ENCODE assay signal across 8 cellular contexts in the genomic region with DNA sequence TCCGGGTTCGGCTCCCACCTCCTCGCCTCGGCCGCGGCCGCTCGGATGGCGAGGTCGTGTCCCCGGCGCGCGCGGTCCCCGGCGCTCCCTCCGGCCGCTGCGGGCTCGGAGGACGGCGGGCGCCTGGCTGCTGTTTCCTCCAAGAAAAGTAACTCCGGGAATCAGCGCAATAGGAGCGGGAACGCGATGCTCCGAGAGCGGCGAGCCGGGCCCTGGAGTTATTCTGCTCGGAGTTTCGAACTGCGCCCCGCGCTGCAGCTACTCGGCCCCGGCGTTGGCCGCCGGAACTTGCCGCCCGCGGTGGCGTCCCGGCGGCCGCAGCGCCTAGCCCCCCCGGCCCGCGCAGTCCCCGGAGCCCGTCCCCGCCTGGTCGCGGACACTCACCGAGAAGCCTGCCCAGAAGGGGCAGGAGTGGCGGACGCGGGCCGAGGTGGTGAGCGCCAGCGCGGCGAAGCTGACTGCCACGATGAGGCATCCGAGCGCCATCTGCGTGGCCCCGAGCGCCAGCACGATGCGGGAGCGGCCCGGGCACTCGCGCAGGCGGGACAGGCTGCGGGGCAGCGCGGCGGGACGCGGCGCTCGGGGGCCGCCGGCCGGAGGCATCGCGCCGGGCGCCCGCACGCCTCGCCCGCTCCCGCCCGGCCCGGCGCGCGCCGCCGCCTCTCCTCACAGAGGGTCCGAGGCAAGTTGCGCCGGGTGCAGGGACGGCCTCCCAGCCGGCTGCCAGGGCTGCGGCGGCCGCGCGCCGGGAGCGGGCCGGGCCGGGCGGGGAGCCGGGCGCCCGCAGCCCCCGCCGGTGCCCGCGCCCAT.
DNase-seq lines count a peak whose midpoint lies in the region; ATAC-seq and TF ChIP-seq lines count a peak whose summit lies in the region.

No MANE protein-coding gene starts in this region.

- H3K9me3 Mint-ChIP-seq in activated T-cell treated with anti-CD3 and anti-CD28 coated beads, Interleukin-2, amount 50 U/mL, for 24 hours, result peaks cover 2% of the 10 kb centered on the region
- no peaks in the 10 kb centered on the region for H3K9me3 Mint-ChIP-seq in activated CD8-positive, alpha-beta T cell treated with anti-CD3 and anti-CD28 coated beads, Interleukin-2, amount 10 ng/mL, durations not matched to agents 7 days and 5 days (ENCODE audit: insufficient read depth)

- TF ChIP-seq CTCF in BE2C (IDR thresholded peaks at IDR 0.05; ENCODE audit: low read depth, low read length), result no peak

- in situ Hi-C loops in HAP-1 (cut with MboI; ENCODE audit: low sequenced_read_pairs), result loop anchor here (10.0 kb wide), 1 partner anchor 426 kb away; no protein-coding TSS in a partner anchor

- H3K27me3 Mint-ChIP-seq in activated T-cell treated with anti-CD3 and anti-CD28 coated beads, Interleukin-2, amount 50 U/mL, for 24 hours, result peaks cover 78% of the 10 kb centered on the region
- H3K27me3 Mint-ChIP-seq in activated CD8-positive, alpha-beta T cell treated with anti-CD3 and anti-CD28 coated beads, Interleukin-2, amount 10 ng/mL, durations not matched to agents 7 days and 5 days (ENCODE audit: low read depth), result peaks cover 47% of the 10 kb centered on the region

- H3K9me3 ChIP-seq in HAP-1 (no peaks in the 10 kb centered on the region), iPS-18a (ENCODE audit: control insufficient read depth, low read depth, low read length) (no peaks in the 10 kb centered on the region), skeletal muscle satellite cell (replicated peaks; ENCODE audit: low read length) (no peaks in the 10 kb centered on the region), BE2C (no peaks in the 10 kb centered on the region)

- H3K36me3 ChIP-seq in HAP-1 (replicated peaks) (no peaks in the 10 kb centered on the region), iPS-18a (ENCODE audit: control insufficient read depth, low read depth, low read length) (no peaks in the 10 kb centered on the region), skeletal muscle satellite cell (ENCODE audit: insufficient read depth, low read length) (no peaks in the 10 kb centered on the region), BE2C (no peaks in the 10 kb centered on the region)

- DNase-seq in HAP-1 (ENCODE audit: low spot score in 2 of 2) (peak in 1 of 2 experiments; percentile 18), amniotic epithelial cell (ENCODE audit: low read depth) (peak; percentile 4), BE2C (no peak), NCI-H82 treated with DMSO at 0.1 percent for 48 hours (lab: John Stamatoyannopoulos, UW; ENCODE audit: unreplicated experiment) (no peak)
- no peak for DNase-seq in activated T-cell treated with anti-CD3 and anti-CD28 coated beads, Interleukin-2, amount 50 U/mL, for 24 hours
- DNase-seq in activated CD8-positive, alpha-beta T cell treated with anti-CD3 and anti-CD28 coated beads, Interleukin-2, amount 10 ng/mL, durations not matched to agents 7 days and 5 days, result no peak

- H3K4me3 ChIP-seq in HAP-1 (peak overlapping the region; percentile 5; the same call in 1 of the 2 replicates), iPS-18a (ENCODE audit: low read length) (peak overlapping the region; percentile 58), skeletal muscle satellite cell (ENCODE audit: low read length) (peak overlapping the region; percentile 59), BE2C (ENCODE audit: low read depth, low read length) (no peak overlapping the region)

- ATAC-seq in activated CD8-positive, alpha-beta T cell treated with anti-CD3 and anti-CD28 coated beads, Interleukin-2, amount 10 ng/mL, durations not matched to agents 7 days and 5 days, result no peak

- POLR2A ChIA-PET in activated CD8-positive, alpha-beta T cell treated with anti-CD3 and anti-CD28 coated beads, Interleukin-2, amount 10 ng/mL, durations not matched to agents 7 days and 5 days (lab: Charles Lee), result no interaction called here

- peaks cover 8% of the 10 kb centered on the region for H3K4me1 Mint-ChIP-seq in activated T-cell treated with anti-CD3 and anti-CD28 coated beads, Interleukin-2, amount 50 U/mL, for 24 hours (ENCODE audit: low read depth)
- peaks cover 8% of the 10 kb centered on the region for H3K4me1 Mint-ChIP-seq in activated CD8-positive, alpha-beta T cell treated with anti-CD3 and anti-CD28 coated beads, Interleukin-2, amount 10 ng/mL, durations not matched to agents 7 days and 5 days (ENCODE audit: low read depth)

- H3K4me2 ChIP-seq in skeletal muscle satellite cell (ENCODE audit: low read length), result peak overlapping the region; percentile 81

- no peak overlapping the region for H3K27ac ChIP-seq in iPS-18a (ENCODE audit: low read length)

- peaks cover 10% of the 10 kb centered on the region for H3K4me1 ChIP-seq in HAP-1
- H3K4me1 ChIP-seq in iPS-18a (ENCODE audit: control insufficient read depth, low read depth, low read length), result peaks cover 19% of the 10 kb centered on the region
- H3K4me1 ChIP-seq in skeletal muscle satellite cell (ENCODE audit: control insufficient read depth, insufficient read depth, low read length), result no peaks in the 10 kb centered on the region
- H3K4me1 ChIP-seq in BE2C, result no peaks in the 10 kb centered on the region

- no peak overlapping the region for H3K4me3 Mint-ChIP-seq in activated T-cell treated with anti-CD3 and anti-CD28 coated beads, Interleukin-2, amount 50 U/mL, for 24 hours
- H3K4me3 Mint-ChIP-seq in activated CD8-positive, alpha-beta T cell treated with anti-CD3 and anti-CD28 coated beads, Interleukin-2, amount 10 ng/mL, durations not matched to agents 7 days and 5 days, result no peak overlapping the region

- H3K9ac ChIP-seq in iPS-18a (ENCODE audit: low read length) (no peak overlapping the region), skeletal muscle satellite cell (ENCODE audit: low read depth, low read length) (no peak overlapping the region)

- peaks cover 54% of the 10 kb centered on the region for H3K27me3 ChIP-seq in HAP-1 (ENCODE audit: low read depth)
- H3K27me3 ChIP-seq in iPS-18a (ENCODE audit: control insufficient read depth, insufficient read depth, low read length), result peaks cover 43% of the 10 kb centered on the region
- H3K27me3 ChIP-seq in skeletal muscle satellite cell (ENCODE audit: control insufficient read depth, insufficient read depth, low read length), result peaks cover 72% of the 10 kb centered on the region
- H3K27me3 ChIP-seq in BE2C, result peaks cover 55% of the 10 kb centered on the region

- no peak overlapping the region for H3K27ac Mint-ChIP-seq in activated T-cell treated with anti-CD3 and anti-CD28 coated beads, Interleukin-2, amount 50 U/mL, for 24 hours
- no peak overlapping the region for H3K27ac Mint-ChIP-seq in activated CD8-positive, alpha-beta T cell treated with anti-CD3 and anti-CD28 coated beads, Interleukin-2, amount 10 ng/mL, durations not matched to agents 7 days and 5 days

- CTCF ChIA-PET in activated CD8-positive, alpha-beta T cell treated with anti-CD3 and anti-CD28 coated beads, Interleukin-2, amount 10 ng/mL, durations not matched to agents 7 days and 5 days (lab: Charles Lee), result no interaction called here

- H3K36me3 Mint-ChIP-seq in activated T-cell treated with anti-CD3 and anti-CD28 coated beads, Interleukin-2, amount 50 U/mL, for 24 hours (ENCODE audit: low read depth), result no peaks in the 10 kb centered on the region
- H3K36me3 Mint-ChIP-seq in activated CD8-positive, alpha-beta T cell treated with anti-CD3 and anti-CD28 coated beads, Interleukin-2, amount 10 ng/mL, durations not matched to agents 7 days and 5 days (ENCODE audit: low read depth), result peaks cover 3% of the 10 kb centered on the region
